In genomic region chr1:97791251-97791650, GRCh38 we compare ENCODE assay signal across 9 cellular contexts.
DNase-seq lines count a peak whose midpoint lies in the region; ATAC-seq, FAIRE-seq and TF ChIP-seq lines count a peak whose summit lies in the region.
"Had no signal": no experiment of that assay in that cellular context is flagged by ENCODE, and none has a peak within 500 bp of the region (broad histone marks: within the 10 kb centered on the region; RNA-seq: fewer than 3 reads in every experiment).

No MANE protein-coding gene starts in this region.

- no peak overlapping the region for H3K4me3 ChIP-seq in psoas muscle

- H3K9me3 ChIP-seq in psoas muscle: no peaks in the 10 kb centered on the region

- peaks cover 13% of the 10 kb centered on the region for H3K4me1 ChIP-seq in psoas muscle

- ATAC-seq in GM19468 (IDR thresholded peaks at IDR 0.05; ENCODE audit: extremely low read depth, unreplicated experiment): peak; percentile 42
- ATAC-seq in HG03060 (IDR thresholded peaks at IDR 0.05; ENCODE audit: low read depth, unreplicated experiment): peak; percentile 85
- peak; percentile 92 for ATAC-seq in activated T-helper 17 cell treated with anti-CD3 and anti-CD28 coated beads, Interleukin-2, amount 50 U/mL, for 72 hours (replicated peaks)
- no peak for ATAC-seq in psoas muscle

- no peaks in the 10 kb centered on the region for H3K27me3 Mint-ChIP-seq in activated T-helper 17 cell treated with anti-CD3 and anti-CD28 coated beads, Interleukin-2, amount 50 U/mL, for 72 hours
- no peaks in the 10 kb centered on the region for H3K27me3 Mint-ChIP-seq in endothelial cell (ENCODE audit: unreplicated experiment)

- no peaks in the 10 kb centered on the region for H3K36me3 ChIP-seq in psoas muscle (ENCODE audit: insufficient read depth in 1 of 2, low read depth in 1 of 2)

- no peaks in the 10 kb centered on the region for H3K27me3 ChIP-seq in psoas muscle (ENCODE audit: insufficient read depth in 3 of 3, low read length in 2 of 3)

- no peak overlapping the region for H3K27ac ChIP-seq in psoas muscle

- H3K4me3 Mint-ChIP-seq in activated T-helper 17 cell treated with anti-CD3 and anti-CD28 coated beads, Interleukin-2, amount 50 U/mL, for 72 hours: peak overlapping the region; percentile 28
- no peak overlapping the region for H3K4me3 Mint-ChIP-seq in endothelial cell (ENCODE audit: unreplicated experiment)

- TF ChIP-seq POLR2A in H54 (IDR thresholded peaks at IDR 0.05; ENCODE audit: low read depth, low read length): no peak

- no peaks in the 10 kb centered on the region for H3K36me3 Mint-ChIP-seq in activated T-helper 17 cell treated with anti-CD3 and anti-CD28 coated beads, Interleukin-2, amount 50 U/mL, for 72 hours (ENCODE audit: low read depth)
- H3K36me3 Mint-ChIP-seq in endothelial cell (ENCODE audit: low read depth, unreplicated experiment): no peaks in the 10 kb centered on the region

- intact Hi-C loops in psoas muscle (cut with DNase I): no loop called here

- peak overlapping the region; percentile 11 for H3K27ac Mint-ChIP-seq in activated T-helper 17 cell treated with anti-CD3 and anti-CD28 coated beads, Interleukin-2, amount 50 U/mL, for 72 hours
- H3K27ac Mint-ChIP-seq in endothelial cell (ENCODE audit: unreplicated experiment): no peak overlapping the region

- DNase-seq in GM18507 (ENCODE audit: extremely low spot score, insufficient read length, low read depth): no peak
- no peak for DNase-seq in cerebellar cortex (ENCODE audit: low spot score)
- DNase-seq in psoas muscle: no peak
- no peak for DNase-seq in H54 (ENCODE audit: insufficient read length, low spot score)
- no peak for DNase-seq in endothelial cell (ENCODE audit: low spot score)
- DNase-seq: hypothalamus had no signal

- peaks cover 16% of the 10 kb centered on the region for H3K4me1 Mint-ChIP-seq in activated T-helper 17 cell treated with anti-CD3 and anti-CD28 coated beads, Interleukin-2, amount 50 U/mL, for 72 hours
- H3K4me1 Mint-ChIP-seq in endothelial cell (ENCODE audit: unreplicated experiment): peaks cover 1% of the 10 kb centered on the region

- FAIRE-seq in GM18507 (lab: Jason Lieb, UNC) (peak; percentile 21), H54 (lab: Jason Lieb, UNC) (no peak)

- TF ChIP-seq CTCF in psoas muscle (IDR thresholded peaks at IDR 0.05) (no peak), endothelial cell (IDR thresholded peaks at IDR 0.05; ENCODE audit: unreplicated experiment) (no peak)

- H3K9me3 Mint-ChIP-seq in activated T-helper 17 cell treated with anti-CD3 and anti-CD28 coated beads, Interleukin-2, amount 50 U/mL, for 72 hours: no peaks in the 10 kb centered on the region
- H3K9me3 Mint-ChIP-seq in endothelial cell (ENCODE audit: unreplicated experiment): no peaks in the 10 kb centered on the region

Comparison
In these comparisons a context has a peak if more than half of its experiments do, and no peak if none do; other contexts are left out.
1. ATAC-seq: peak in GM19468 (single experiment), HG03060 (single experiment) and activated T-helper 17 cell treated with anti-CD3 and anti-CD28 coated beads, Interleukin-2, amount 50 U/mL, for 72 hours (single experiment); none in psoas muscle (0 of 4).